In genomic region chr17:43232021-43232699, GRCh38 we compare ENCODE assay signal across 9 cellular contexts. TPM values are rescaled to one million over a fixed set of nuclear protein-coding genes. Genes with fewer than 3 reads are reported as not detected.
DNase-seq lines count a peak whose midpoint lies in the region; ATAC-seq and TF ChIP-seq lines count a peak whose summit lies in the region.
"Not testable (repeated sequence)": the region's sequence is repeated elsewhere in the genome, so short reads cannot be mapped to it uniquely, and the experiment has no call there.
"Had no signal": no experiment of that assay in that cellular context is flagged by ENCODE, and none has a peak within 500 bp of the region (broad histone marks: within the 10 kb centered on the region; RNA-seq: fewer than 3 reads in every experiment).

No MANE protein-coding gene starts in this region.

- not testable (repeated sequence) for H2AFZ ChIP-seq in PC-9

- not testable (repeated sequence) for TF ChIP-seq CTCF in PC-9 (conservative IDR thresholded peaks at IDR 0.05); body of pancreas (IDR thresholded peaks at IDR 0.05); glutamatergic neuron (IDR thresholded peaks at IDR 0.05; ENCODE audit: partially characterized antibody, unreplicated experiment); prostate gland (IDR thresholded peaks at IDR 0.05); tibial artery (IDR thresholded peaks at IDR 0.05)

- not testable (repeated sequence) for H3K9me3 Mint-ChIP-seq in activated CD4-positive, alpha-beta memory T cell treated with anti-CD3 and anti-CD28 coated beads for 36 hours; glutamatergic neuron (ENCODE audit: unreplicated experiment)

- not testable (repeated sequence) for H3K27me3 Mint-ChIP-seq in activated CD4-positive, alpha-beta memory T cell treated with anti-CD3 and anti-CD28 coated beads for 36 hours; glutamatergic neuron (ENCODE audit: unreplicated experiment)

- intact Hi-C loops in PC-9 (cut with micrococcal nuclease; ENCODE audit: unreplicated experiment); activated CD4-positive, alpha-beta memory T cell treated with anti-CD3 and anti-CD28 coated beads for 36 hours (cut with micrococcal nuclease); body of pancreas (cut with DNase I); prostate gland (cut with DNase I); tibial artery (cut with DNase I; ENCODE audit: low total_unique reads): not testable (repeated sequence)

- not testable (repeated sequence) for H3K4me3 Mint-ChIP-seq in activated CD4-positive, alpha-beta memory T cell treated with anti-CD3 and anti-CD28 coated beads for 36 hours
- peak overlapping the region; percentile 81 for H3K4me3 Mint-ChIP-seq in glutamatergic neuron (ENCODE audit: unreplicated experiment)

- not testable (repeated sequence) for H3F3A ChIP-seq in PC-9 (ENCODE audit: insufficient read depth, low read depth)

- H3K36me3 ChIP-seq in PC-9 (ENCODE audit: low read depth); body of pancreas (replicated peaks in 1 of 2; ENCODE audit: insufficient read depth in 1 of 2, low read depth in 2 of 2); prostate gland; tibial artery: not testable (repeated sequence)

- not testable (repeated sequence) for H3K27ac Mint-ChIP-seq in activated CD4-positive, alpha-beta memory T cell treated with anti-CD3 and anti-CD28 coated beads for 36 hours
- peak overlapping the region; percentile 74 for H3K27ac Mint-ChIP-seq in glutamatergic neuron (ENCODE audit: unreplicated experiment)

- 34 to 73% methylated on average over 3 to 21 of the region's 24 CpGs for whole genome bisulfite sequencing in body of pancreas, 2 donors
- WGBS in prostate gland, result 69% methylated on average over 23 of the region's 24 CpGs

- DNase-seq in CD1c-positive myeloid dendritic cell (ENCODE audit: extremely low spot score), result peak; percentile 1
- peak in 1 of 2 experiments; percentile 51 for DNase-seq in PC-9
- DNase-seq in activated CD4-positive, alpha-beta memory T cell treated with anti-CD3 and anti-CD28 coated beads for 36 hours, result peak; percentile 48
- DNase-seq in body of pancreas, result peak; percentile 46 to 64 (median 52)
- peak; percentile 67 for DNase-seq in glutamatergic neuron
- peak; percentile 96 for DNase-seq in mesenteric fat pad (ENCODE audit: low spot score)
- peak; percentile 73 for DNase-seq in prostate gland (ENCODE audit: low spot score)
- DNase-seq in tibial artery, result peak; percentile 58 to 77

- H3K4me2 ChIP-seq in PC-9, result peak overlapping the region; percentile 62

- not testable (repeated sequence) for TF ChIP-seq POLR2A in body of pancreas (IDR thresholded peaks at IDR 0.05); prostate gland (IDR thresholded peaks at IDR 0.05)

- not testable (repeated sequence) for H3K79me2 ChIP-seq in PC-9 (ENCODE audit: low read depth)

- not testable (repeated sequence) for H3K9me2 ChIP-seq in PC-9 (ENCODE audit: insufficient read depth)

- H4K20me1 ChIP-seq in PC-9 (ENCODE audit: insufficient read depth), result not testable (repeated sequence)

- POLR2A ChIA-PET in PC-9 (lab: Charles Lee; ENCODE audit: unreplicated experiment); activated CD4-positive, alpha-beta memory T cell treated with anti-CD3 and anti-CD28 coated beads for 36 hours (lab: Charles Lee): not testable (repeated sequence)

- not testable (repeated sequence) for H3K4me1 ChIP-seq in PC-9 (replicated peaks; ENCODE audit: insufficient read depth); body of pancreas; prostate gland (replicated peaks); tibial artery

- not testable (repeated sequence) for H3K36me3 Mint-ChIP-seq in activated CD4-positive, alpha-beta memory T cell treated with anti-CD3 and anti-CD28 coated beads for 36 hours; glutamatergic neuron (ENCODE audit: unreplicated experiment)

- H3K27ac ChIP-seq in PC-9 (peak overlapping the region; percentile 23), body of pancreas (peak overlapping the region in 2 of 4 donors; percentile 0 to 15), prostate gland (peak overlapping the region in 1 of 2 donors; percentile 0)
- H3K27ac ChIP-seq in tibial artery, result not testable (repeated sequence)

- H3K27me3 ChIP-seq in PC-9 (ENCODE audit: insufficient read depth, low read depth); body of pancreas; prostate gland (replicated peaks; ENCODE audit: insufficient read depth); tibial artery: not testable (repeated sequence)

- not testable (repeated sequence) for ATAC-seq in body of pancreas

- BruUV-seq in PC-9 (replicated peaks; lab: Mats Ljungman, UMichigan), result TSS peak; percentile 100

- not testable (repeated sequence) for H3K4me1 Mint-ChIP-seq in activated CD4-positive, alpha-beta memory T cell treated with anti-CD3 and anti-CD28 coated beads for 36 hours (ENCODE audit: low read depth); glutamatergic neuron (ENCODE audit: low read depth, unreplicated experiment)

- not testable (repeated sequence) for H3K9me3 ChIP-seq in PC-9 (ENCODE audit: insufficient read depth, low read depth); body of pancreas; prostate gland; tibial artery

- CTCF ChIA-PET in PC-9 (lab: Charles Lee); activated CD4-positive, alpha-beta memory T cell treated with anti-CD3 and anti-CD28 coated beads for 36 hours (lab: Charles Lee): not testable (repeated sequence)

- peak overlapping the region; percentile 41 for H3K4me3 ChIP-seq in PC-9
- not testable (repeated sequence) for H3K4me3 ChIP-seq in body of pancreas, prostate gland
- peak overlapping the region in 1 of 2 donors; percentile 0 for H3K4me3 ChIP-seq in tibial artery

RNA-seq across cellular contexts. Expression of gene RNU2-1, which starts 1.6 kb away (rescaled TPM):
- 4,274 and 6,356 TPM in 2 replicates for total RNA-seq in PC-9 (2021)
- total RNA-seq in activated CD4-positive, alpha-beta memory T cell treated with anti-CD3 and anti-CD28 coated beads for 36 hours, result 1,000 to 10,000 TPM; 5,509 to 5,687 TPM
- not detected for total RNA-seq in body of pancreas
- 9,258 TPM for total RNA-seq in glutamatergic neuron (ENCODE audit: unreplicated experiment)
- total RNA-seq in mesenteric fat pad, result 7,388 TPM
- not detected for total RNA-seq in prostate gland
- total RNA-seq: RPMI7951 had no signal

RNA-seq across cellular contexts. Expression of gene CCDC200, which starts 3.7 kb away (rescaled TPM):
- not detected in 2 replicates for total RNA-seq in PC-9 (2021)
- total RNA-seq in activated CD4-positive, alpha-beta memory T cell treated with anti-CD3 and anti-CD28 coated beads for 36 hours, result not detected
- not detected for total RNA-seq in body of pancreas
- not detected for total RNA-seq in glutamatergic neuron (ENCODE audit: unreplicated experiment)
- total RNA-seq in mesenteric fat pad, result not detected
- 1 to 10 TPM in 1 of 2 donors, not detected in 1; 2.7 TPM for total RNA-seq in prostate gland
- total RNA-seq: RPMI7951 had no signal

RNA-seq across cellular contexts. Expression of gene TMEM106A, which starts 20.5 kb away (rescaled TPM):
- 8.3 and 8.6 TPM in 2 replicates for total RNA-seq in PC-9 (2021)
- 10 to 100 TPM; 10.1 to 10.4 TPM for total RNA-seq in activated CD4-positive, alpha-beta memory T cell treated with anti-CD3 and anti-CD28 coated beads for 36 hours
- 1 to 10 TPM; 4.9 to 6.9 TPM for total RNA-seq in body of pancreas
- total RNA-seq in glutamatergic neuron (ENCODE audit: unreplicated experiment), result 2.3 TPM
- 25.4 TPM for total RNA-seq in mesenteric fat pad
- 1 to 10 TPM; 2.6 to 8.0 TPM for total RNA-seq in prostate gland

Comparison
In these comparisons a context has a peak if more than half of its experiments do, and no peak if none do; other contexts are left out.
1. RNA of gene RNU2-1, which starts 1.6 kb away (total RNA-seq): 9,258 TPM in glutamatergic neuron (single experiment), 7,388 TPM in mesenteric fat pad (single experiment), 5,509 to 5,687 TPM in activated CD4-positive, alpha-beta memory T cell treated with anti-CD3 and anti-CD28 coated beads for 36 hours and 4,274 to 6,356 TPM in PC-9; not detected in body of pancreas and not detected in prostate gland; every median in the first group is over 1,000 times any median in the second.